In genomic region chr1:155001688-155002474, GRCh38 we compare ENCODE assay signal across 8 cellular contexts. TPM values are rescaled to one million over a fixed set of nuclear protein-coding genes. Genes with fewer than 3 reads are reported as not detected.
A peak's percentile ranks its signal among the peaks of the same experiment; 100 is the strongest.
DNase-seq lines count a peak whose midpoint lies in the region; TF ChIP-seq lines count a peak whose summit lies in the region.

No MANE protein-coding gene starts in this region.

- no peaks in the 10 kb centered on the region for H3K27me3 Mint-ChIP-seq in CD8-positive, alpha-beta memory T cell
- peaks cover 6% of the 10 kb centered on the region for H3K27me3 Mint-ChIP-seq in endodermal cell (ENCODE audit: insufficient read depth)

- POLR2A ChIA-PET in CD8-positive, alpha-beta memory T cell (lab: Charles Lee) = interaction anchor here (0.6 to 3.3 kb wide), 6 partner anchors 14 to 1275 kb away, joined by 3 to 16 read pairs (median 5); partner anchors contain the start of genes CKS1B and FLAD1

- peak overlapping the region; percentile 90 to 98 (median 94) for H3K27ac Mint-ChIP-seq in CD8-positive, alpha-beta memory T cell
- peak overlapping the region; percentile 85 for H3K27ac Mint-ChIP-seq in endodermal cell

- peak overlapping the region; percentile 93 to 97 (median 95) for H3K4me3 Mint-ChIP-seq in CD8-positive, alpha-beta memory T cell
- peak overlapping the region; percentile 93 for H3K4me3 Mint-ChIP-seq in endodermal cell

- H3K9me3 Mint-ChIP-seq in CD8-positive, alpha-beta memory T cell = no peaks in the 10 kb centered on the region
- no peaks in the 10 kb centered on the region for H3K9me3 Mint-ChIP-seq in endodermal cell

- no peaks in the 10 kb centered on the region for H3K27me3 ChIP-seq in CD8-positive, alpha-beta memory T cell (ENCODE audit: insufficient read depth, low read length, poor library complexity, severe bottlenecking)
- no peaks in the 10 kb centered on the region for H3K27me3 ChIP-seq in HUES6 (ENCODE audit: control insufficient read depth, insufficient read depth, low read length)
- no peaks in the 10 kb centered on the region for H3K27me3 ChIP-seq in NT2/D1 (ENCODE audit: insufficient read depth, insufficient read length)
- no peaks in the 10 kb centered on the region for H3K27me3 ChIP-seq in endodermal cell (ENCODE audit: control insufficient read depth, insufficient read depth, low read length, poor library complexity, severe bottlenecking)

- peaks cover 42% of the 10 kb centered on the region for H3K4me1 ChIP-seq in CD8-positive, alpha-beta memory T cell (ENCODE audit: insufficient read depth, low read length)
- H3K4me1 ChIP-seq in HUES6 (ENCODE audit: control insufficient read depth, insufficient read depth, low read length) (peaks cover 23% of the 10 kb centered on the region), NT2/D1 (ENCODE audit: insufficient read depth, insufficient read length) (peaks cover 16% of the 10 kb centered on the region), endodermal cell (ENCODE audit: control insufficient read depth, insufficient read depth, low read length) (peaks cover 9% of the 10 kb centered on the region), mesodermal cell (ENCODE audit: control insufficient read depth, insufficient read depth, low read length, poor library complexity, severe bottlenecking) (peaks cover 17% of the 10 kb centered on the region)

- H3K9ac ChIP-seq in HUES6 (ENCODE audit: low read length) (peak overlapping the region; percentile 71), NT2/D1 (ENCODE audit: insufficient read length, low read depth) (peak overlapping the region; percentile 97), endodermal cell (ENCODE audit: extremely low read depth, low read length, poor library complexity, severe bottlenecking) (peak overlapping the region; percentile 57)

- peak overlapping the region; percentile 90 for H3K27ac ChIP-seq in CD8-positive, alpha-beta memory T cell (ENCODE audit: low read depth, low read length)
- H3K27ac ChIP-seq in HUES6 (ENCODE audit: low read depth, low read length) (peak overlapping the region; percentile 90; the same call in 1 of the 2 replicates), endodermal cell (ENCODE audit: low read depth, low read length) (peak overlapping the region; percentile 91), mesodermal cell (ENCODE audit: low read depth, low read length, severe bottlenecking) (peak overlapping the region; percentile 89)

- H3K4me3 ChIP-seq in CD8-positive, alpha-beta memory T cell (ENCODE audit: low read length) = peak overlapping the region; percentile 95
- H3K4me3 ChIP-seq in HUES6 (ENCODE audit: low read depth, low read length) (peak overlapping the region; percentile 68), NT2/D1 (ENCODE audit: insufficient read length, low read depth) (peak overlapping the region; percentile 71), endodermal cell (ENCODE audit: low read length) (peak overlapping the region; percentile 86), mesodermal cell (ENCODE audit: extremely low read depth, insufficient read depth, low read length, poor library complexity, severe bottlenecking) (peak overlapping the region; percentile 61)

- 0% methylated on average over 37 of the region's 37 CpGs; no CpG with 5 or more reads in 1 of the 2 experiments for WGBS in endodermal cell (ENCODE audit: insufficient coverage in 1 of 2, insufficient read length in 1 of 2), 2 experiments
- WGBS in mesodermal cell (ENCODE audit: insufficient coverage in 2 of 2), 2 experiments = 0% methylated on average over 9 of the region's 37 CpGs

- DNase-seq in CD8-positive, alpha-beta memory T cell = peak; percentile 91 to 98 (median 96)
- DNase-seq in GM20000 (ENCODE audit: low spot score) (peak; percentile 99), NT2/D1 (ENCODE audit: low read depth, low spot score) (peak; percentile 100), endodermal cell (peak; percentile 100)
- DNase-seq in activated CD8-positive, alpha-beta memory T cell treated with anti-CD3 and anti-CD28 coated beads, Interleukin-2, amount 50 U/mL, for 24 hours (ENCODE audit: extremely low read depth) = peak; percentile 98
- peak; percentile 99 for DNase-seq in stimulated activated CD8-positive, alpha-beta memory T cell treated with anti-CD3 and anti-CD28 coated beads, Interleukin-15, amount 100 ng/mL, for 1 hour (ENCODE audit: low read depth)

- H3K36me3 ChIP-seq in CD8-positive, alpha-beta memory T cell (ENCODE audit: insufficient read depth, low read length) = no peaks in the 10 kb centered on the region
- no peaks in the 10 kb centered on the region for H3K36me3 ChIP-seq in HUES6 (ENCODE audit: control insufficient read depth, insufficient read depth, low read length)
- no peaks in the 10 kb centered on the region for H3K36me3 ChIP-seq in NT2/D1 (ENCODE audit: insufficient read depth, insufficient read length, low read length)
- no peaks in the 10 kb centered on the region for H3K36me3 ChIP-seq in endodermal cell (ENCODE audit: control insufficient read depth, insufficient read depth, low read length)
- H3K36me3 ChIP-seq in mesodermal cell (ENCODE audit: control insufficient read depth, insufficient read depth, low read length) = no peaks in the 10 kb centered on the region

- H3K36me3 Mint-ChIP-seq in CD8-positive, alpha-beta memory T cell = peaks cover 0 to 6% (median 0%) of the 10 kb centered on the region in 3 donors
- H3K36me3 Mint-ChIP-seq in endodermal cell (ENCODE audit: low read depth) = no peaks in the 10 kb centered on the region

- TF ChIP-seq CTCF in GM20000 (IDR thresholded peaks at IDR 0.05; ENCODE audit: extremely low read depth, missing control alignments) (peak; percentile 47), endodermal cell (conservative IDR thresholded peaks at IDR 0.05) (peak; percentile 56)

- no peaks in the 10 kb centered on the region for H3K9me3 ChIP-seq in CD8-positive, alpha-beta memory T cell (ENCODE audit: low read length)
- H3K9me3 ChIP-seq in HUES6 (ENCODE audit: control insufficient read depth, insufficient read depth, low read depth, low read length) (no peaks in the 10 kb centered on the region), NT2/D1 (ENCODE audit: insufficient read depth, low read length) (no peaks in the 10 kb centered on the region), endodermal cell (ENCODE audit: control insufficient read depth, low read length) (no peaks in the 10 kb centered on the region), mesodermal cell (ENCODE audit: control insufficient read depth, low read length) (no peaks in the 10 kb centered on the region)

- CTCF ChIA-PET in CD8-positive, alpha-beta memory T cell (lab: Charles Lee) = interaction anchor here (1.0 to 13.6 kb wide), 4 partner anchors 13 to 60 kb away, joined by 3 to 207 read pairs (median 39); partner anchors contain the start of genes FLAD1 and PYGO2

- peaks cover 47 to 58% (median 54%) of the 10 kb centered on the region in 3 donors for H3K4me1 Mint-ChIP-seq in CD8-positive, alpha-beta memory T cell
- peaks cover 14% of the 10 kb centered on the region for H3K4me1 Mint-ChIP-seq in endodermal cell

RNA-seq across cellular contexts. Expression of gene ZBTB7B, which starts 0.7 kb away (rescaled TPM):
- total RNA-seq in CD8-positive, alpha-beta memory T cell = 10 to 100 TPM; 33.2 to 34.7 TPM
- 3.3 TPM for polyA plus RNA-seq in CD8-positive, alpha-beta memory T cell
- total RNA-seq in endodermal cell = 10 to 100 TPM; 21.2 to 23.3 TPM
- 7.4 TPM for polyA plus RNA-seq in endodermal cell (2013, experiment 1 of 2)
- polyA plus RNA-seq in endodermal cell (2013, experiment 2 of 2) = 7.0 TPM
- 10.8 TPM for polyA plus RNA-seq in mesodermal cell (2013, experiment 1 of 2)
- 10.5 TPM for polyA plus RNA-seq in mesodermal cell (2013, experiment 2 of 2)

RNA-seq across cellular contexts. Expression of gene LENEP, which starts 8.5 kb away (rescaled TPM):
- under 1 TPM; 0.62 to 0.72 TPM for total RNA-seq in CD8-positive, alpha-beta memory T cell
- not detected for polyA plus RNA-seq in CD8-positive, alpha-beta memory T cell
- 1 to 10 TPM in 1 of 2 donors, not detected in 1; 2.0 TPM for total RNA-seq in endodermal cell
- polyA plus RNA-seq in endodermal cell (2013, experiment 1 of 2) = not detected
- not detected for polyA plus RNA-seq in endodermal cell (2013, experiment 2 of 2)
- polyA plus RNA-seq in mesodermal cell (2013, experiment 1 of 2) = not detected
- not detected for polyA plus RNA-seq in mesodermal cell (2013, experiment 2 of 2)

RNA-seq across cellular contexts. Expression of gene FLAD1, which starts 18.7 kb away (rescaled TPM):
- total RNA-seq in CD8-positive, alpha-beta memory T cell = 10 to 100 TPM; 73.7 to 76.3 TPM
- polyA plus RNA-seq in CD8-positive, alpha-beta memory T cell = 51.2 TPM
- total RNA-seq in endodermal cell = 10 to 100 TPM; 61.9 to 65.0 TPM
- 54.8 TPM for polyA plus RNA-seq in endodermal cell (2013, experiment 1 of 2)
- polyA plus RNA-seq in endodermal cell (2013, experiment 2 of 2) = 47.4 TPM
- 31.7 TPM for polyA plus RNA-seq in mesodermal cell (2013, experiment 1 of 2)
- 28.5 TPM for polyA plus RNA-seq in mesodermal cell (2013, experiment 2 of 2)

RNA-seq across cellular contexts. Expression of gene CKS1B, which starts 27.4 kb away (rescaled TPM):
- 100 to 1,000 TPM; 125 to 126 TPM for total RNA-seq in CD8-positive, alpha-beta memory T cell
- polyA plus RNA-seq in CD8-positive, alpha-beta memory T cell = 46.8 TPM
- 100 to 1,000 TPM; 145 to 229 TPM for total RNA-seq in endodermal cell
- 355 TPM for polyA plus RNA-seq in endodermal cell (2013, experiment 1 of 2)
- polyA plus RNA-seq in endodermal cell (2013, experiment 2 of 2) = 371 TPM
- polyA plus RNA-seq in mesodermal cell (2013, experiment 1 of 2) = 298 TPM
- polyA plus RNA-seq in mesodermal cell (2013, experiment 2 of 2) = 280 TPM

RNA-seq across cellular contexts. Expression of gene SHC1, which starts 31.3 kb away (rescaled TPM):
- 10 to 100 TPM; 37.4 to 40.8 TPM for total RNA-seq in CD8-positive, alpha-beta memory T cell
- polyA plus RNA-seq in CD8-positive, alpha-beta memory T cell = 32.7 TPM
- total RNA-seq in endodermal cell = 100 to 1,000 TPM; 157 to 231 TPM
- 134 TPM for polyA plus RNA-seq in endodermal cell (2013, experiment 1 of 2)
- 135 TPM for polyA plus RNA-seq in endodermal cell (2013, experiment 2 of 2)
- polyA plus RNA-seq in mesodermal cell (2013, experiment 1 of 2) = 288 TPM
- polyA plus RNA-seq in mesodermal cell (2013, experiment 2 of 2) = 227 TPM

Comparison
In these comparisons a context has a peak if more than half of its experiments do, and no peak if none do; other contexts are left out.
1. Peak in every context shown above with its lines: DNase-seq, H3K4me3 ChIP-seq and H3K27ac ChIP-seq.